8 cellular contexts compared by ENCODE assay signal in genomic region chr18:60010513-60010912, GRCh38.
"Had no signal": no experiment of that assay in that cellular context is flagged by ENCODE, and none has a peak within 500 bp of the region (broad histone marks: within the 10 kb centered on the region; RNA-seq: fewer than 3 reads in every experiment).

No MANE protein-coding gene starts in this region.

- DNase-seq: IMR-90, KBM-7, KG1 had no signal

- FAIRE-seq: HepG2, HTR-8/SVneo, K562 had no signal

- H3K4me1 Mint-ChIP-seq: IgD-negative memory B cell had no signal

- H3K27ac Mint-ChIP-seq: IgD-negative memory B cell had no signal

- H3K36me3 Mint-ChIP-seq: IgD-negative memory B cell had no signal

- H3K27ac ChIP-seq: HL-60 had no signal

- H3K4me3 ChIP-seq: K562 had no signal
